ENCODE assay signal across 8 cellular contexts in the genomic region with DNA sequence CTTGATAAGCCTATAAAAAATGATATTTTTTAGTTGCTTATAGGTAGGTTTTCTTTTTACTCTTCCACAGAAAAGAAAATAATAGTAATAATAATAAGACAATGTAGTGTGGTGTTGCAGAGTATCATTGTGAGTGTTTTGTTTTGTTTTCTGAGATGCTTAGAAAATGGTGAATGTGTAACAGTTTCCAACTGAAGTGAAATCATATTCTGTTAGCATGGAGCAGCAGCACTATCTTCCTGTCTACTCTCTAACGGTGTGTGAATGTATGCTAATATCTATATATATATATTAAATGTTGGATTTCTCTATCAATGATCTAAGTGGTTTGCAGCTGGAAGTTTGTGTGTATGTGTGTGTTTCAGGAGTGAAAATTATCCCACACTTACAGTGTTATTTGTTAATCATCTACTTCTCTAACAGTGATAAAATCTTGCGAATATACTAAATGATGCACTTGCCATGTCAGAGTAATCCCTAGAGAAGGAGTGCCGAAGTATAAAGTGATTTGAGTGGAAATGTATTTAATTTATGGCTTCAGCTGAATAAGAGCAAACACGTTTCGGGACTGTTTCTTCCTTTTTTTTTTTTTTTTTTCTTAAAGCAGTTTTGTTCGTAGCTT. TPM values are rescaled to one million over a fixed set of nuclear protein-coding genes. Genes with fewer than 3 reads are reported as not detected.
DNase-seq lines count a peak whose midpoint lies in the region; ATAC-seq and TF ChIP-seq lines count a peak whose summit lies in the region.

No MANE protein-coding gene starts in this region.

- WGBS in adrenal gland, 4 donors = 2 to 11% (median 6%) methylated on average over 6 of the region's 6 CpGs

- H3K27ac ChIP-seq in right atrium auricular region = peak overlapping the region; percentile 38 to 53
- peak overlapping the region in 3 of 5 donors; percentile 15 to 63 (median 60) for H3K27ac ChIP-seq in adrenal gland

- no peak for DNase-seq in right atrium auricular region (ENCODE audit: low spot score)
- no peak for DNase-seq in left ventricle myocardium superior
- no peak for DNase-seq in adrenal gland
- DNase-seq in T1000 (lab: John Stamatoyannopoulos, UW) = no peak
- DNase-seq in 8988T = no peak
- DNase-seq in activated gamma-delta T cell (lab: John Stamatoyannopoulos, UW) = no peak

- H3K4me3 ChIP-seq in right atrium auricular region = peak overlapping the region; percentile 37 to 39
- peak overlapping the region in 2 of 4 donors; percentile 22 to 53 for H3K4me3 ChIP-seq in adrenal gland
- H3K4me3 ChIP-seq in mucosa of stomach (ENCODE audit: low read length) = peak overlapping the region; percentile 6

- no peak for TF ChIP-seq POLR2A in adrenal gland (IDR thresholded peaks at IDR 0.05)

- ATAC-seq in left ventricle myocardium superior = no peak
- ATAC-seq in GM18868 (IDR thresholded peaks at IDR 0.05; ENCODE audit: unreplicated experiment) = no peak

- TF ChIP-seq CTCF in right atrium auricular region (IDR thresholded peaks at IDR 0.05) (no peak), adrenal gland (IDR thresholded peaks at IDR 0.05) (no peak)

- H3K36me3 ChIP-seq in right atrium auricular region = no peaks in the 10 kb centered on the region
- no peaks in the 10 kb centered on the region for H3K36me3 ChIP-seq in adrenal gland (replicated peaks in 1 of 2)
- H3K36me3 ChIP-seq in mucosa of stomach (ENCODE audit: control insufficient read depth, insufficient read depth, low read length) = no peaks in the 10 kb centered on the region

- intact Hi-C loops in left ventricle myocardium superior (cut with micrococcal nuclease) (no loop called here), adrenal gland (cut with DNase I) (loop anchor here in 1 of 2 donors (10.0 kb wide), 1 partner anchor 133 kb away; no protein-coding TSS in a partner anchor)

- peak overlapping the region; percentile 54 for H3K9ac ChIP-seq in mucosa of stomach (ENCODE audit: low read length)

- H3K9me3 ChIP-seq in right atrium auricular region = no peaks in the 10 kb centered on the region
- H3K9me3 ChIP-seq in adrenal gland (replicated peaks in 1 of 3) = no peaks in the 10 kb centered on the region
- no peaks in the 10 kb centered on the region for H3K9me3 ChIP-seq in mucosa of stomach (ENCODE audit: control insufficient read depth, low read length)

- no peaks in the 10 kb centered on the region for H3K27me3 ChIP-seq in right atrium auricular region
- no peaks in the 10 kb centered on the region for H3K27me3 ChIP-seq in adrenal gland
- no peaks in the 10 kb centered on the region for H3K27me3 ChIP-seq in mucosa of stomach (ENCODE audit: control insufficient read depth, insufficient read depth, low read length)

- H3K4me1 ChIP-seq in right atrium auricular region (peaks cover 0 to 40% of the 10 kb centered on the region in 2 donors), adrenal gland (replicated peaks in 1 of 2) (peaks cover 12 to 35% of the 10 kb centered on the region in 2 donors), mucosa of stomach (ENCODE audit: control insufficient read depth, insufficient read depth, low read length) (peaks cover 24% of the 10 kb centered on the region)

RNA-seq across cellular contexts. Expression of a gene that starts 0.4 kb away (rescaled TPM):
- total RNA-seq in right atrium auricular region (1 to 10 TPM in 1 of 2 donors, under 1 TPM in 1; 0.59 to 1.1 TPM), left ventricle myocardium superior (1.7 TPM), adrenal gland (1 to 10 TPM; 1.3 to 6.4 (median 3.4) TPM)
- 1 to 10 TPM; 1.0 to 5.9 (median 2.0) TPM for polyA plus RNA-seq in adrenal gland
